Comparison of ENCODE assay signal across 1 cellular context in the genomic region with DNA sequence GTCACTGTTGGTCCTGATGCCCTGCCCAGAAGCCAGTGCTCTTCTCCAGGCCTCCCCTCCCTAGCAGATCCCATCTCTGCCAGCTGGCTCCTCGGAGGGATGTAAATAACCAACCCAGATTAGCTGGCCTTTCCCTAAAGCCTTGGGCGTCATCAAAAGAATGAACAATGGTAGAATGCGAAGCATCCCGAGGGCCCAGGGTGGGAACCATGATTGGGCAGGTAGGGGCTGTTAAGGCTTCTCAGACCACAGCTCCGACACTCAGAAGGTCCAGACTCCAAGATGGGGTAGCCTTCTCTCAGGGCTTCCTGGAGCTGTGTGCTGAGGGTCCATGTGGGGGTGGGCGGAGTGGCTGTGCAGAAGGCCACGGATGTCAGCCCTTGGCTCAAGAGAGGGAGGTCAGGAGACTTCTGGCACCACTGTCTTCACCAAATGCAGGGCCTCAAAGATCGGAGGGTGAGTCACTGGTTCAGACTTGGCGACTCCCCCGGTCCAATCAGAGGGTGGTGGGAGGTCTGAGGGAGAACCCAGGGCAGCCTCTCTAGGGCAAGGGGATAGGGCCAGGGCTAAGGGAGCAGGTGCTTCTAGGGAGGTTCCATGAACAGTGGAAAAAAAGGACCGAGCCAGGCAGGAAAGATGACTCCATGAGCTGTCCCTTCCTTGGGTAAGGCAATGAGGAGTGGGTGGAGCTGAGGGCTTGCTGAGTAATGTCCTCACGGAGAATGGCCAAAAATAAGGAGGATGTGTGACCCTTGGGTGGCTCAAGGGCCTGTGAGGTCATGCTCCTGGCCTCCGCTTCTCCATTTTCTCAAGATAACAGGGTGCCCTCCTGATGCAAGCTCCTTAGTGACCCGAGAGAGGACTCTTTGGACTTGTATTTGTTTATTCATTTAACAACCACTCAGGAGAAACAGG.
A peak's percentile ranks its signal among the peaks of the same experiment; 100 is the strongest.
TF ChIP-seq lines count a peak whose summit lies in the region.

No MANE protein-coding gene starts in this region.

TF ChIP-seq in K562, 482 proteins besides CTCF, POLR2A, EP300 and RAD21 (continued from another document and continues in another):
- TF ChIP-seq, protein P1, sequence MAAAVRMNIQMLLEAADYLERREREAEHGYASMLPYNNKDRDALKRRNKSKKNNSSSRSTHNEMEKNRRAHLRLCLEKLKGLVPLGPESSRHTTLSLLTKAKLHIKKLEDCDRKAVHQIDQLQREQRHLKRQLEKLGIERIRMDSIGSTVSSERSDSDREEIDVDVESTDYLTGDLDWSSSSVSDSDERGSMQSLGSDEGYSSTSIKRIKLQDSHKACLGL (CRISPR knock-in tag; IDR thresholded peaks at IDR 0.05; ENCODE audit: borderline replicate concordance, poor library complexity, severe bottlenecking), result peak; percentile 5
- TF ChIP-seq, protein P2, sequence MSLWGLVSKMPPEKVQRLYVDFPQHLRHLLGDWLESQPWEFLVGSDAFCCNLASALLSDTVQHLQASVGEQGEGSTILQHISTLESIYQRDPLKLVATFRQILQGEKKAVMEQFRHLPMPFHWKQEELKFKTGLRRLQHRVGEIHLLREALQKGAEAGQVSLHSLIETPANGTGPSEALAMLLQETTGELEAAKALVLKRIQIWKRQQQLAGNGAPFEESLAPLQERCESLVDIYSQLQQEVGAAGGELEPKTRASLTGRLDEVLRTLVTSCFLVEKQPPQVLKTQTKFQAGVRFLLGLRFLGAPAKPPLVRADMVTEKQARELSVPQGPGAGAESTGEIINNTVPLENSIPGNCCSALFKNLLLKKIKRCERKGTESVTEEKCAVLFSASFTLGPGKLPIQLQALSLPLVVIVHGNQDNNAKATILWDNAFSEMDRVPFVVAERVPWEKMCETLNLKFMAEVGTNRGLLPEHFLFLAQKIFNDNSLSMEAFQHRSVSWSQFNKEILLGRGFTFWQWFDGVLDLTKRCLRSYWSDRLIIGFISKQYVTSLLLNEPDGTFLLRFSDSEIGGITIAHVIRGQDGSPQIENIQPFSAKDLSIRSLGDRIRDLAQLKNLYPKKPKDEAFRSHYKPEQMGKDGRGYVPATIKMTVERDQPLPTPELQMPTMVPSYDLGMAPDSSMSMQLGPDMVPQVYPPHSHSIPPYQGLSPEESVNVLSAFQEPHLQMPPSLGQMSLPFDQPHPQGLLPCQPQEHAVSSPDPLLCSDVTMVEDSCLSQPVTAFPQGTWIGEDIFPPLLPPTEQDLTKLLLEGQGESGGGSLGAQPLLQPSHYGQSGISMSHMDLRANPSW (CRISPR knock-in tag; IDR thresholded peaks at IDR 0.05), result no peak
- TF ChIP-seq ARID1B (IDR thresholded peaks at IDR 0.05), result peak; percentile 85
- no peak for TF ChIP-seq GABPA (tag; conservative IDR thresholded peaks at IDR 0.05; ENCODE audit: low read depth)
- no peak for TF ChIP-seq TARDBP (IDR thresholded peaks at IDR 0.05)
- TF ChIP-seq PYGO2 (tag; IDR thresholded peaks at IDR 0.05), result peak; percentile 62; the same call in 1 of the 2 replicates
- TF ChIP-seq EP400 (IDR thresholded peaks at IDR 0.05), result peak; percentile 67
- peak; percentile 58; the same call in 1 of the 2 replicates for TF ChIP-seq TRIM28 (IDR thresholded peaks at IDR 0.05)
- peak; percentile 9; the same call in 1 of the 2 replicates for TF ChIP-seq RUNX1 (IDR thresholded peaks at IDR 0.05; ENCODE audit: low read depth)
- TF ChIP-seq SMARCE1 (IDR thresholded peaks at IDR 0.05), result peak; percentile 92
- peak; percentile 90 for TF ChIP-seq HIVEP1 (CRISPR knock-in tag; IDR thresholded peaks at IDR 0.05)
- TF ChIP-seq ZNF584 (CRISPR knock-in tag; IDR thresholded peaks at IDR 0.05; ENCODE audit: low read depth), result peak; percentile 93; the same call in 1 of the 2 replicates
- TF ChIP-seq, protein P3, sequence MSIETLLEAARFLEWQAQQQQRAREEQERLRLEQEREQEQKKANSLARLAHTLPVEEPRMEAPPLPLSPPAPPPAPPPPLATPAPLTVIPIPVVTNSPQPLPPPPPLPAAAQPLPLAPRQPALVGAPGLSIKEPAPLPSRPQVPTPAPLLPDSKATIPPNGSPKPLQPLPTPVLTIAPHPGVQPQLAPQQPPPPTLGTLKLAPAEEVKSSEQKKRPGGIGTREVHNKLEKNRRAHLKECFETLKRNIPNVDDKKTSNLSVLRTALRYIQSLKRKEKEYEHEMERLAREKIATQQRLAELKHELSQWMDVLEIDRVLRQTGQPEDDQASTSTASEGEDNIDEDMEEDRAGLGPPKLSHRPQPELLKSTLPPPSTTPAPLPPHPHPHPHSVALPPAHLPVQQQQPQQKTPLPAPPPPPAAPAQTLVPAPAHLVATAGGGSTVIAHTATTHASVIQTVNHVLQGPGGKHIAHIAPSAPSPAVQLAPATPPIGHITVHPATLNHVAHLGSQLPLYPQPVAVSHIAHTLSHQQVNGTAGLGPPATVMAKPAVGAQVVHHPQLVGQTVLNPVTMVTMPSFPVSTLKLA (conservative IDR thresholded peaks at IDR 0.05), result peak in 1 of 2 experiments; percentile 55; a peak in 2 of 4 replicates
- peak; percentile 96 for TF ChIP-seq ZNF197 (CRISPR knock-in tag; IDR thresholded peaks at IDR 0.05; ENCODE audit: low read depth)
- TF ChIP-seq, protein P4, sequence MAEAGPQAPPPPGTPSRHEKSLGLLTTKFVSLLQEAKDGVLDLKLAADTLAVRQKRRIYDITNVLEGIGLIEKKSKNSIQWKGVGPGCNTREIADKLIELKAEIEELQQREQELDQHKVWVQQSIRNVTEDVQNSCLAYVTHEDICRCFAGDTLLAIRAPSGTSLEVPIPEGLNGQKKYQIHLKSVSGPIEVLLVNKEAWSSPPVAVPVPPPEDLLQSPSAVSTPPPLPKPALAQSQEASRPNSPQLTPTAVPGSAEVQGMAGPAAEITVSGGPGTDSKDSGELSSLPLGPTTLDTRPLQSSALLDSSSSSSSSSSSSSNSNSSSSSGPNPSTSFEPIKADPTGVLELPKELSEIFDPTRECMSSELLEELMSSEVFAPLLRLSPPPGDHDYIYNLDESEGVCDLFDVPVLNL (CRISPR knock-in tag; IDR thresholded peaks at IDR 0.05; ENCODE audit: low read depth), result no peak
- TF ChIP-seq SMAD3 (CRISPR knock-in tag; conservative IDR thresholded peaks at IDR 0.05), result peak; percentile 87
- TF ChIP-seq SPI1 (IDR thresholded peaks at IDR 0.05; ENCODE audit: borderline replicate concordance, low read depth, low read length), result peak; percentile 87
- TF ChIP-seq, protein P5, sequence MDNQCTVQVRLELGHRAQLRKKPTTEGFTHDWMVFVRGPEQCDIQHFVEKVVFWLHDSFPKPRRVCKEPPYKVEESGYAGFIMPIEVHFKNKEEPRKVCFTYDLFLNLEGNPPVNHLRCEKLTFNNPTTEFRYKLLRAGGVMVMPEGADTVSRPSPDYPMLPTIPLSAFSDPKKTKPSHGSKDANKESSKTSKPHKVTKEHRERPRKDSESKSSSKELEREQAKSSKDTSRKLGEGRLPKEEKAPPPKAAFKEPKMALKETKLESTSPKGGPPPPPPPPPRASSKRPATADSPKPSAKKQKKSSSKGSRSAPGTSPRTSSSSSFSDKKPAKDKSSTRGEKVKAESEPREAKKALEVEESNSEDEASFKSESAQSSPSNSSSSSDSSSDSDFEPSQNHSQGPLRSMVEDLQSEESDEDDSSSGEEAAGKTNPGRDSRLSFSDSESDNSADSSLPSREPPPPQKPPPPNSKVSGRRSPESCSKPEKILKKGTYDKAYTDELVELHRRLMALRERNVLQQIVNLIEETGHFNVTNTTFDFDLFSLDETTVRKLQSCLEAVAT (IDR thresholded peaks at IDR 0.05), result 0 out of 4 replicates have a peak, but pooled peaks of 1 of the 2 experiments have one; percentile 22
- 0 out of 2 replicates have a peak, but pooled peaks have one; percentile 30 for TF ChIP-seq RNF2 (IDR thresholded peaks at IDR 0.05)
- no peak for TF ChIP-seq CREB1 (IDR thresholded peaks at IDR 0.05)
- peak; percentile 43; the same call in 1 of the 2 replicates for TF ChIP-seq CREB1 (CRISPR knock-in tag; IDR thresholded peaks at IDR 0.05)
- 0 out of 2 replicates have a peak, but pooled peaks have one; percentile 42 for TF ChIP-seq IFI16 (CRISPR knock-in tag; IDR thresholded peaks at IDR 0.05)
- peak; percentile 64 to 73; a peak in 3 of 4 replicates for TF ChIP-seq KDM1A (IDR thresholded peaks at IDR 0.05)
- TF ChIP-seq JUN (IDR thresholded peaks at IDR 0.05; ENCODE audit: borderline replicate concordance, low read depth, low read length), result peak; percentile 81
- no peak for TF ChIP-seq JUN (CRISPR knock-in tag; IDR thresholded peaks at IDR 0.05; ENCODE audit: borderline replicate concordance)
- TF ChIP-seq HNRNPL (IDR thresholded peaks at IDR 0.05; ENCODE audit: low read depth, low read length), result 0 out of 2 replicates have a peak, but pooled peaks have one; percentile 8
- no peak for TF ChIP-seq KAT8 (IDR thresholded peaks at IDR 0.05; ENCODE audit: low read depth)
- peak; percentile 49 for TF ChIP-seq TEAD2 (tag; IDR thresholded peaks at IDR 0.05)
- TF ChIP-seq, protein P6, sequence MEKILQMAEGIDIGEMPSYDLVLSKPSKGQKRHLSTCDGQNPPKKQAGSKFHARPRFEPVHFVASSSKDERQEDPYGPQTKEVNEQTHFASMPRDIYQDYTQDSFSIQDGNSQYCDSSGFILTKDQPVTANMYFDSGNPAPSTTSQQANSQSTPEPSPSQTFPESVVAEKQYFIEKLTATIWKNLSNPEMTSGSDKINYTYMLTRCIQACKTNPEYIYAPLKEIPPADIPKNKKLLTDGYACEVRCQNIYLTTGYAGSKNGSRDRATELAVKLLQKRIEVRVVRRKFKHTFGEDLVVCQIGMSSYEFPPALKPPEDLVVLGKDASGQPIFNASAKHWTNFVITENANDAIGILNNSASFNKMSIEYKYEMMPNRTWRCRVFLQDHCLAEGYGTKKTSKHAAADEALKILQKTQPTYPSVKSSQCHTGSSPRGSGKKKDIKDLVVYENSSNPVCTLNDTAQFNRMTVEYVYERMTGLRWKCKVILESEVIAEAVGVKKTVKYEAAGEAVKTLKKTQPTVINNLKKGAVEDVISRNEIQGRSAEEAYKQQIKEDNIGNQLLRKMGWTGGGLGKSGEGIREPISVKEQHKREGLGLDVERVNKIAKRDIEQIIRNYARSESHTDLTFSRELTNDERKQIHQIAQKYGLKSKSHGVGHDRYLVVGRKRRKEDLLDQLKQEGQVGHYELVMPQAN (IDR thresholded peaks at IDR 0.05; ENCODE audit: borderline replicate concordance), result no peak
- TF ChIP-seq ZNF354B (CRISPR knock-in tag; IDR thresholded peaks at IDR 0.05), result 0 out of 2 replicates have a peak, but pooled peaks have one; percentile 54
- TF ChIP-seq NCOA4 (IDR thresholded peaks at IDR 0.05; ENCODE audit: partially characterized antibody), result no peak
- TF ChIP-seq RB1 (IDR thresholded peaks at IDR 0.05; ENCODE audit: low read depth), result no peak
- TF ChIP-seq ATF7 (IDR thresholded peaks at IDR 0.05), result peak; percentile 91
- TF ChIP-seq SMARCA4 (IDR thresholded peaks at IDR 0.05), result peak; percentile 88
- peak; percentile 53 for TF ChIP-seq POLR2B (IDR thresholded peaks at IDR 0.05; ENCODE audit: low read depth, partially characterized antibody)
- TF ChIP-seq, protein P7, sequence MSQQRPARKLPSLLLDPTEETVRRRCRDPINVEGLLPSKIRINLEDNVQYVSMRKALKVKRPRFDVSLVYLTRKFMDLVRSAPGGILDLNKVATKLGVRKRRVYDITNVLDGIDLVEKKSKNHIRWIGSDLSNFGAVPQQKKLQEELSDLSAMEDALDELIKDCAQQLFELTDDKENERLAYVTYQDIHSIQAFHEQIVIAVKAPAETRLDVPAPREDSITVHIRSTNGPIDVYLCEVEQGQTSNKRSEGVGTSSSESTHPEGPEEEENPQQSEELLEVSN (IDR thresholded peaks at IDR 0.05; ENCODE audit: borderline replicate concordance in 1 of 2, extremely low read depth in 1 of 2, insufficient read depth in 1 of 2, insufficient read length in 1 of 2, low read depth in 1 of 2, low read length in 1 of 2, poor library complexity in 1 of 2, severe bottlenecking in 1 of 2), result peak in 1 of 2 experiments; percentile 49
- peak in 1 of 3 experiments; percentile 46 for TF ChIP-seq YY1 (IDR thresholded peaks at IDR 0.05; ENCODE audit: borderline replicate concordance in 1 of 3, control insufficient read depth in 1 of 3, extremely low read depth in 1 of 3, insufficient read depth in 3 of 3, insufficient read length in 1 of 3, insufficient replicate concordance in 2 of 3, low read depth in 1 of 3, low read length in 2 of 3)
- 0 out of 2 replicates have a peak, but pooled peaks have one; percentile 84 for TF ChIP-seq ZNF133 (CRISPR knock-in tag; IDR thresholded peaks at IDR 0.05)
- TF ChIP-seq CHCHD3 (CRISPR knock-in tag; IDR thresholded peaks at IDR 0.05), result no peak
- TF ChIP-seq ETV5 (CRISPR knock-in tag; IDR thresholded peaks at IDR 0.05; ENCODE audit: low read depth), result 0 out of 2 replicates have a peak, but pooled peaks have one; percentile 50
- TF ChIP-seq CEBPG (CRISPR knock-in tag; IDR thresholded peaks at IDR 0.05), result peak; percentile 65; the same call in 1 of the 2 replicates
- TF ChIP-seq CEBPG (tag; conservative IDR thresholded peaks at IDR 0.05 in 1 of 2, IDR thresholded peaks at IDR 0.05 in 1 of 2), result peak; percentile 69; a peak in 3 of 4 replicates
- TF ChIP-seq, protein P8, sequence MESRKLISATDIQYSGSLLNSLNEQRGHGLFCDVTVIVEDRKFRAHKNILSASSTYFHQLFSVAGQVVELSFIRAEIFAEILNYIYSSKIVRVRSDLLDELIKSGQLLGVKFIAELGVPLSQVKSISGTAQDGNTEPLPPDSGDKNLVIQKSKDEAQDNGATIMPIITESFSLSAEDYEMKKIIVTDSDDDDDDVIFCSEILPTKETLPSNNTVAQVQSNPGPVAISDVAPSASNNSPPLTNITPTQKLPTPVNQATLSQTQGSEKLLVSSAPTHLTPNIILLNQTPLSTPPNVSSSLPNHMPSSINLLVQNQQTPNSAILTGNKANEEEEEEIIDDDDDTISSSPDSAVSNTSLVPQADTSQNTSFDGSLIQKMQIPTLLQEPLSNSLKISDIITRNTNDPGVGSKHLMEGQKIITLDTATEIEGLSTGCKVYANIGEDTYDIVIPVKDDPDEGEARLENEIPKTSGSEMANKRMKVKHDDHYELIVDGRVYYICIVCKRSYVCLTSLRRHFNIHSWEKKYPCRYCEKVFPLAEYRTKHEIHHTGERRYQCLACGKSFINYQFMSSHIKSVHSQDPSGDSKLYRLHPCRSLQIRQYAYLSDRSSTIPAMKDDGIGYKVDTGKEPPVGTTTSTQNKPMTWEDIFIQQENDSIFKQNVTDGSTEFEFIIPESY (CRISPR knock-in tag; IDR thresholded peaks at IDR 0.05), result no peak
- peak; percentile 90 for TF ChIP-seq LCOR (CRISPR knock-in tag; IDR thresholded peaks at IDR 0.05)
- no peak for TF ChIP-seq NFXL1 (CRISPR knock-in tag; IDR thresholded peaks at IDR 0.05)
- peak; percentile 67 for TF ChIP-seq MAFK (IDR thresholded peaks at IDR 0.05; ENCODE audit: low read length)
- TF ChIP-seq ZNF175 (CRISPR knock-in tag; IDR thresholded peaks at IDR 0.05; ENCODE audit: low read depth), result peak; percentile 92
